Comparison of ENCODE assay signal across 1 cellular context in genomic region chr10:13103554-13103953, GRCh38.
TF ChIP-seq lines count a peak whose summit lies in the region.

No MANE protein-coding gene starts in this region.

TF ChIP-seq in HepG2, 621 proteins besides CTCF, POLR2A, EP300 and RAD21:
- TF ChIP-seq CEBPG (CRISPR knock-in tag; IDR thresholded peaks at IDR 0.05): no peak
- TF ChIP-seq MNT (IDR thresholded peaks at IDR 0.05): no peak
- TF ChIP-seq ZNF724P (CRISPR knock-in tag; IDR thresholded peaks at IDR 0.05; ENCODE audit: borderline replicate concordance): no peak
- TF ChIP-seq SP140L (CRISPR knock-in tag; IDR thresholded peaks at IDR 0.05; ENCODE audit: borderline replicate concordance): no peak
- no peak for TF ChIP-seq FOXK1 (CRISPR knock-in tag; IDR thresholded peaks at IDR 0.05; ENCODE audit: borderline replicate concordance, low read depth)
- no peak for TF ChIP-seq ZNF30 (CRISPR knock-in tag; IDR thresholded peaks at IDR 0.05)
- no peak for TF ChIP-seq ZNF331 (CRISPR knock-in tag; IDR thresholded peaks at IDR 0.05)
TF ChIP-seq in HepG2: peak in this region for 0.
